Comparison of ENCODE assay signal across 8 cellular contexts in genomic region chr2:189657867-189658266, GRCh38. TPM values are rescaled to one million over a fixed set of nuclear protein-coding genes. Genes with fewer than 3 reads are reported as not detected.
DNase-seq lines count a peak whose midpoint lies in the region; ATAC-seq and TF ChIP-seq lines count a peak whose summit lies in the region.

No MANE protein-coding gene starts in this region.

- H4K20me1 ChIP-seq in smooth muscle cell (ENCODE audit: low read depth), result no peaks in the 10 kb centered on the region

- H3K36me3 Mint-ChIP-seq in CD8-positive, alpha-beta memory T cell, result no peaks in the 10 kb centered on the region
- H3K36me3 Mint-ChIP-seq in type B pancreatic cell, result no peaks in the 10 kb centered on the region

- H2AFZ ChIP-seq in smooth muscle cell (ENCODE audit: low read depth), result no peak overlapping the region

- no peaks in the 10 kb centered on the region for H3K27me3 ChIP-seq in CD8-positive, alpha-beta memory T cell (ENCODE audit: insufficient read depth, low read length, poor library complexity, severe bottlenecking)
- no peaks in the 10 kb centered on the region for H3K27me3 ChIP-seq in smooth muscle cell (ENCODE audit: low read depth)
- no peaks in the 10 kb centered on the region for H3K27me3 ChIP-seq in SJCRH30

- POLR2A ChIA-PET in CD8-positive, alpha-beta memory T cell (lab: Charles Lee), result interaction anchor here (2.4 to 2.7 kb wide), 2 partner anchors 77 to 105 kb away, joined by 11 to 14 read pairs; partner anchors contain the start of genes OSGEPL1 and SLC40A1

- H3K27ac ChIP-seq in CD8-positive, alpha-beta memory T cell (ENCODE audit: low read depth, low read length), result peak overlapping the region; percentile 22
- H3K27ac ChIP-seq in smooth muscle cell (ENCODE audit: low read depth) (peak overlapping the region; percentile 93), SJCRH30 (no peak overlapping the region)

- peak; percentile 46 for ATAC-seq in GM21526 (IDR thresholded peaks at IDR 0.05; ENCODE audit: low FRiP score, unreplicated experiment)

- H3F3A ChIP-seq in smooth muscle cell (ENCODE audit: low read depth), result peaks cover 8% of the 10 kb centered on the region

- H3K4me3 Mint-ChIP-seq in CD8-positive, alpha-beta memory T cell, result peak overlapping the region; percentile 38 to 87 (median 74)
- H3K4me3 Mint-ChIP-seq in type B pancreatic cell, result no peak overlapping the region

- peak overlapping the region; percentile 60 for H3K4me2 ChIP-seq in smooth muscle cell

- peak overlapping the region; percentile 87 to 97 (median 96) for H3K27ac Mint-ChIP-seq in CD8-positive, alpha-beta memory T cell
- H3K27ac Mint-ChIP-seq in type B pancreatic cell, result no peak overlapping the region

- H3K79me2 ChIP-seq in smooth muscle cell (ENCODE audit: low read depth), result peaks cover 15% of the 10 kb centered on the region

- peak overlapping the region; percentile 42 for H3K9ac ChIP-seq in smooth muscle cell (ENCODE audit: low read depth)

- H3K9me3 Mint-ChIP-seq in CD8-positive, alpha-beta memory T cell, result no peaks in the 10 kb centered on the region
- H3K9me3 Mint-ChIP-seq in type B pancreatic cell, result no peaks in the 10 kb centered on the region

- no peaks in the 10 kb centered on the region for H3K36me3 ChIP-seq in CD8-positive, alpha-beta memory T cell (ENCODE audit: insufficient read depth, low read length)
- H3K36me3 ChIP-seq in smooth muscle cell (ENCODE audit: low read depth), result no peaks in the 10 kb centered on the region
- H3K36me3 ChIP-seq in SJCRH30, result no peaks in the 10 kb centered on the region

- peaks cover 30% of the 10 kb centered on the region for H3K4me1 ChIP-seq in CD8-positive, alpha-beta memory T cell (ENCODE audit: insufficient read depth, low read length)
- peaks cover 14% of the 10 kb centered on the region for H3K4me1 ChIP-seq in smooth muscle cell (ENCODE audit: low read depth)
- H3K4me1 ChIP-seq in SJCRH30, result peaks cover 32% of the 10 kb centered on the region

- no peaks in the 10 kb centered on the region for H3K27me3 Mint-ChIP-seq in CD8-positive, alpha-beta memory T cell
- no peaks in the 10 kb centered on the region for H3K27me3 Mint-ChIP-seq in type B pancreatic cell

- H3K9me3 ChIP-seq in CD8-positive, alpha-beta memory T cell (ENCODE audit: low read length), result no peaks in the 10 kb centered on the region
- H3K9me3 ChIP-seq in smooth muscle cell (replicated peaks; ENCODE audit: low read depth) (no peaks in the 10 kb centered on the region), SJCRH30 (replicated peaks) (no peaks in the 10 kb centered on the region)

- no peak for TF ChIP-seq CTCF in smooth muscle cell (IDR thresholded peaks at IDR 0.05; ENCODE audit: borderline replicate concordance, insufficient read depth, poor library complexity, severe bottlenecking)
- TF ChIP-seq CTCF in type B pancreatic cell (conservative IDR thresholded peaks at IDR 0.05), result no peak

- peaks cover 4 to 42% (median 35%) of the 10 kb centered on the region in 3 donors for H3K4me1 Mint-ChIP-seq in CD8-positive, alpha-beta memory T cell
- no peaks in the 10 kb centered on the region for H3K4me1 Mint-ChIP-seq in type B pancreatic cell (ENCODE audit: unreplicated experiment)

- 20% methylated on average over 5 of the region's 5 CpGs for WGBS in smooth muscle cell (ENCODE audit: low lambda C conversion rate)

- peak in 4 of 5 donors; percentile 17 to 73 (median 54) for DNase-seq in CD8-positive, alpha-beta memory T cell
- DNase-seq in NCI-H226 (peak; percentile 99), astrocyte of the hippocampus (ENCODE audit: low read depth, low spot score) (peak; percentile 77), smooth muscle cell (lab: John Stamatoyannopoulos, UW; ENCODE audit: unreplicated experiment) (no peak), type B pancreatic cell (ENCODE audit: extremely low spot score, unreplicated experiment) (no peak), DMS79 (lab: John Stamatoyannopoulos, UW) (no peak), SJCRH30 (no peak)

- CTCF ChIA-PET in CD8-positive, alpha-beta memory T cell (lab: Charles Lee), result interaction anchor here (0.8 to 9.2 kb wide), 10 partner anchors 14 to 1022 kb away, joined by 3 to 76 read pairs (median 6); partner anchors contain the start of genes ANKAR, OSGEPL1 and SLC40A1

- H3K4me3 ChIP-seq in CD8-positive, alpha-beta memory T cell (ENCODE audit: low read length), result peak overlapping the region; percentile 5
- H3K4me3 ChIP-seq in smooth muscle cell, result no peak overlapping the region
- no peak overlapping the region for H3K4me3 ChIP-seq in SJCRH30

RNA-seq across cellular contexts. Expression of gene ASNSD1, which starts 3.4 kb away (rescaled TPM):
- 10 to 100 TPM; 54.2 to 58.0 TPM for total RNA-seq in CD8-positive, alpha-beta memory T cell
- polyA plus RNA-seq in CD8-positive, alpha-beta memory T cell, result 61.9 TPM
- total RNA-seq in smooth muscle cell, result 52.4 and 59.5 TPM in 2 replicates
- polyA plus RNA-seq in smooth muscle cell, result 26.3 and 28.3 TPM in 2 replicates
- 35.4 and 38.5 TPM in 2 replicates for total RNA-seq in type B pancreatic cell (ENCODE audit: low replicate concordance)
- total RNA-seq in SJCRH30 (2014; rRNA removed; shearing (Covaris generic)), result 165 and 177 TPM in 2 replicates

RNA-seq across cellular contexts. Expression of gene ANKAR, which starts 16.6 kb away (rescaled TPM):
- total RNA-seq in CD8-positive, alpha-beta memory T cell, result 1 to 10 TPM; 3.2 to 3.3 TPM
- polyA plus RNA-seq in CD8-positive, alpha-beta memory T cell, result 4.5 TPM
- total RNA-seq in smooth muscle cell (1.7 and 17.1 TPM in 2 replicates), type B pancreatic cell (ENCODE audit: low replicate concordance) (2.0 and 6.5 TPM in 2 replicates)
- 0.89 and 4.2 TPM in 2 replicates for polyA plus RNA-seq in smooth muscle cell
- 9.5 and 13.5 TPM in 2 replicates for total RNA-seq in SJCRH30 (2014; rRNA removed; shearing (Covaris generic))

Comparison
In these comparisons a context has a peak if more than half of its experiments do, and no peak if none do; other contexts are left out.
1. DNase-seq: peak in CD8-positive, alpha-beta memory T cell (4 of 5), NCI-H226 (single experiment) and astrocyte of the hippocampus (single experiment); none in smooth muscle cell (single experiment), type B pancreatic cell (single experiment), DMS79 (single experiment) and SJCRH30 (0 of 2).